1 cellular context compared by ENCODE assay signal in genomic region chr2:1515986-1516797, GRCh38.
TF ChIP-seq lines count a peak whose summit lies in the region.

No MANE protein-coding gene starts in this region.

TF ChIP-seq in HepG2, 621 proteins besides CTCF, POLR2A, EP300 and RAD21 (continued from another document):
- no peak for TF ChIP-seq E2F2 (CRISPR knock-in tag; IDR thresholded peaks at IDR 0.05; ENCODE audit: borderline replicate concordance)
- no peak for TF ChIP-seq MED13 (CRISPR knock-in tag; IDR thresholded peaks at IDR 0.05)
- no peak for TF ChIP-seq ARNT2 (CRISPR knock-in tag; IDR thresholded peaks at IDR 0.05; ENCODE audit: low read depth)
- no peak for TF ChIP-seq SALL2 (CRISPR knock-in tag; IDR thresholded peaks at IDR 0.05)
- TF ChIP-seq ZNF337 (CRISPR knock-in tag; IDR thresholded peaks at IDR 0.05; ENCODE audit: borderline replicate concordance, low read depth): no peak
- TF ChIP-seq SIN3B (IDR thresholded peaks at IDR 0.05; ENCODE audit: low read length): no peak
- no peak for TF ChIP-seq CHCHD3 (CRISPR knock-in tag; IDR thresholded peaks at IDR 0.05)
- TF ChIP-seq RFX3 (CRISPR knock-in tag; IDR thresholded peaks at IDR 0.05): no peak
- no peak for TF ChIP-seq ZNF160 (CRISPR knock-in tag; IDR thresholded peaks at IDR 0.05)
- no peak for TF ChIP-seq FOXK2 (IDR thresholded peaks at IDR 0.05)
- no peak for TF ChIP-seq MTF1 (CRISPR knock-in tag; IDR thresholded peaks at IDR 0.05)
